ENCODE assay signal across 20 cellular contexts in the genomic region with DNA sequence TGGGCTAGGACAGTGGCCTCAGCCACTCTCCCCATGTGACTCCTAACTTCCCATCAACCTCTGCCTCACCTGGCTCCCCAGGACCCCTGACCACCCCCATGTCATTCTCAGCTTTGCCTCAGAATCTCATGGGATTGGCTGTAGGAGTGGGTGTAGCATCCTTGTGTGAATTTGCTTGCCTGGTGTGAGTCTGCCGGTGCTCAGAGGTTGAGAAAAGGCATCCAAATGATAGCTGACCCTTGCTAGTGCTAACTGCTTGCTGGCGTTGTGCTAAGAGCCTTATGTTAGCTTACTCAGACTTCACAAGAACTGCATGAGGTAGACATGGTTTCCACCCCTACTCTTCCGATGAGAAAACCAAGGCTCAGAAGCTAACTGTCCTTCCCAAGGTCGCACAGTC.
"Had no signal": no experiment of that assay in that cellular context is flagged by ENCODE, and none has a peak within 500 bp of the region (broad histone marks: within the 10 kb centered on the region; RNA-seq: fewer than 3 reads in every experiment).

No MANE protein-coding gene starts in this region.

- H3K4me1 Mint-ChIP-seq: immature natural killer cell had no signal

- DNase-seq: colonic mucosa; cortex of kidney; effector CD8-positive, alpha-beta T cell; effector memory CD8-positive, alpha-beta T cell; foreskin keratinocyte; heart left ventricle; hypothalamus; immature natural killer cell; islet precursor cell; kidney glomerular epithelial cell; left colon; left ventricle myocardium superior; lower lobe of right lung; mesenchymal stem cell; midbrain had no signal

- H3K36me3 ChIP-seq: colonic mucosa, esophagus muscularis mucosa, gastroesophageal sphincter, heart left ventricle, lower lobe of right lung had no signal

- H3K9me3 Mint-ChIP-seq: dendritic cell treated with granulocyte-macrophage colony-stimulating factor and Interleukin-4, amounts not matched to agents 40 ng/mL and 50 ng/mL, for 4 days; effector memory CD8-positive, alpha-beta T cell; immature natural killer cell had no signal

- H3K27ac ChIP-seq: colonic mucosa, esophagus muscularis mucosa, foreskin keratinocyte, gastroesophageal sphincter, heart left ventricle, hepatocyte, lower lobe of right lung had no signal

- H3K79me2 ChIP-seq: hepatocyte had no signal

- H3K27me3 ChIP-seq: colonic mucosa, esophagus muscularis mucosa, foreskin keratinocyte, hepatocyte had no signal

- ATAC-seq: effector memory CD8-positive, alpha-beta T cell; foreskin keratinocyte; gastroesophageal sphincter; heart left ventricle; left lobe of liver; left ventricle myocardium superior; lower lobe of right lung had no signal

- H3K4me3 Mint-ChIP-seq: dendritic cell treated with granulocyte-macrophage colony-stimulating factor and Interleukin-4, amounts not matched to agents 40 ng/mL and 50 ng/mL, for 4 days; effector memory CD8-positive, alpha-beta T cell; immature natural killer cell had no signal

- H3K4me3 ChIP-seq: colonic mucosa, esophagus muscularis mucosa, gastroesophageal sphincter, heart left ventricle, hepatocyte, lower lobe of right lung had no signal

- H3K4me1 ChIP-seq: colonic mucosa, foreskin keratinocyte, lower lobe of right lung had no signal

- H3K9me3 ChIP-seq: colonic mucosa, esophagus muscularis mucosa, gastroesophageal sphincter, heart left ventricle, lower lobe of right lung had no signal

- H3K27ac Mint-ChIP-seq: dendritic cell treated with granulocyte-macrophage colony-stimulating factor and Interleukin-4, amounts not matched to agents 40 ng/mL and 50 ng/mL, for 4 days; effector memory CD8-positive, alpha-beta T cell; immature natural killer cell had no signal

- H2AFZ ChIP-seq: hepatocyte had no signal

- H3K4me2 ChIP-seq: hepatocyte had no signal
